12 cellular contexts compared by ENCODE assay signal in genomic region chr6:33770833-33771341, GRCh38. TPM values are rescaled to one million over a fixed set of nuclear protein-coding genes. Genes with fewer than 3 reads are reported as not detected.
DNase-seq lines count a peak whose midpoint lies in the region; ATAC-seq, FAIRE-seq and TF ChIP-seq lines count a peak whose summit lies in the region.
"Had no signal": no experiment of that assay in that cellular context is flagged by ENCODE, and none has a peak within 500 bp of the region (broad histone marks: within the 10 kb centered on the region; RNA-seq: fewer than 3 reads in every experiment).

No MANE protein-coding gene starts in this region.

- FAIRE-seq in endothelial cell of umbilical vein (lab: Jason Lieb, UNC), result no peak

- peak overlapping the region; percentile 6 for H3K4me2 ChIP-seq in endothelial cell of umbilical vein (ENCODE audit: insufficient read depth, low read length)

- no peaks in the 10 kb centered on the region for H3K79me2 ChIP-seq in endothelial cell of umbilical vein (ENCODE audit: control insufficient read depth, insufficient read depth, low read length)

- TF ChIP-seq CTCF in endothelial cell of umbilical vein (IDR thresholded peaks at IDR 0.05; ENCODE audit: extremely low read depth in 1 of 2, insufficient read depth in 1 of 2, low read depth in 1 of 2, low read length in 2 of 2) (no peak), upper lobe of left lung (IDR thresholded peaks at IDR 0.05) (no peak), BE2C (IDR thresholded peaks at IDR 0.05; ENCODE audit: low read depth, low read length) (no peak)

- H3K9me3 ChIP-seq in endothelial cell of umbilical vein (replicated peaks; ENCODE audit: control insufficient read depth, insufficient read depth, low read length) (no peaks in the 10 kb centered on the region), upper lobe of left lung (no peaks in the 10 kb centered on the region), BE2C (no peaks in the 10 kb centered on the region)
- H3K9me3 ChIP-seq in naive thymus-derived CD4-positive, alpha-beta T cell (ENCODE audit: control insufficient read depth in 2 of 3, low read length in 3 of 3), result no peaks in the 10 kb centered on the region

- ATAC-seq in naive thymus-derived CD4-positive, alpha-beta T cell, result no peak
- no peak for ATAC-seq in upper lobe of left lung (ENCODE audit: low FRiP score in 2 of 2)

- no peaks in the 10 kb centered on the region for H3K27me3 ChIP-seq in endothelial cell of umbilical vein (ENCODE audit: control insufficient read depth in 2 of 2, insufficient read depth in 2 of 2, low read length in 2 of 2)
- no peaks in the 10 kb centered on the region for H3K27me3 ChIP-seq in naive thymus-derived CD4-positive, alpha-beta T cell (ENCODE audit: control insufficient read depth in 2 of 2, insufficient read depth in 2 of 2, low read length in 2 of 2)
- H3K27me3 ChIP-seq in upper lobe of left lung, result no peaks in the 10 kb centered on the region
- no peaks in the 10 kb centered on the region for H3K27me3 ChIP-seq in BE2C

- H3K4me1 Mint-ChIP-seq in activated naive CD4-positive, alpha-beta T cell treated with anti-CD3 and anti-CD28 coated beads, Interleukin-2, amount 10 ng/mL, durations not matched to agents 7 days and 5 days, result peaks cover 6% of the 10 kb centered on the region
- peaks cover 0 to 23% (median 13%) of the 10 kb centered on the region in 7 donors for H3K4me1 Mint-ChIP-seq in naive thymus-derived CD4-positive, alpha-beta T cell

- POLR2A ChIA-PET in endothelial cell of umbilical vein (lab: Charles Lee), result interaction anchor here (1.2 to 4.7 kb wide), 3 partner anchors 10 to 59 kb away, joined by 3 to 25 read pairs (median 22); partner anchors contain the start of genes LEMD2 and UQCC2
- POLR2A ChIA-PET in naive thymus-derived CD4-positive, alpha-beta T cell (lab: Charles Lee), result interaction anchor here (1.0 to 1.6 kb wide), 3 partner anchors 17 to 384 kb away, joined by 3 to 6 read pairs (median 4); partner anchors contain the start of gene LEMD2

- H3K27ac ChIP-seq in endothelial cell of umbilical vein (ENCODE audit: insufficient read depth, low read depth, low read length) (peak overlapping the region; percentile 64), upper lobe of left lung (peak overlapping the region; percentile 70 to 82 (median 76))
- H3K27ac ChIP-seq in naive thymus-derived CD4-positive, alpha-beta T cell (ENCODE audit: low read depth, low read length), result no peak overlapping the region
- H3K27ac ChIP-seq: 22Rv1 had no signal

- intact Hi-C loops in endothelial cell of umbilical vein (cut with micrococcal nuclease), result loop anchor here (1.0 to 2.0 kb wide), 6 partner anchors 10 to 284 kb away; partner anchors contain the start of genes LEMD2 and UQCC2
- intact Hi-C loops in naive thymus-derived CD4-positive, alpha-beta T cell (cut with micrococcal nuclease), result loop anchor here (1.0 to 5.0 kb wide), 6 partner anchors 18 to 383 kb away; partner anchors contain the start of gene LEMD2 (in 2 of the 2)

- peak overlapping the region; percentile 42 for H3K9ac ChIP-seq in endothelial cell of umbilical vein (replicated peaks; ENCODE audit: extremely low read depth, insufficient read depth, low read length)

- TF ChIP-seq POLR2A in endothelial cell of umbilical vein (IDR thresholded peaks at IDR 0.05; ENCODE audit: low read depth, low read length) (peak; percentile 29), upper lobe of left lung (IDR thresholded peaks at IDR 0.05) (no peak)

- peak overlapping the region; percentile 6 for H3K27ac Mint-ChIP-seq in activated naive CD4-positive, alpha-beta T cell treated with anti-CD3 and anti-CD28 coated beads, Interleukin-2, amount 10 ng/mL, durations not matched to agents 7 days and 5 days
- H3K27ac Mint-ChIP-seq in naive thymus-derived CD4-positive, alpha-beta T cell, result peak overlapping the region in 5 of 9 donors; percentile 2 to 89 (median 72)
- H3K27ac Mint-ChIP-seq: stimulated activated naive CD8-positive, alpha-beta T cell treated with anti-CD3 and anti-CD28 coated beads, Interleukin-15, amount 100 ng/mL, for 72 hours had no signal

- CTCF ChIA-PET in activated naive CD4-positive, alpha-beta T cell treated with anti-CD3 and anti-CD28 coated beads, Interleukin-2, amount 10 ng/mL, durations not matched to agents 7 days and 5 days (lab: Charles Lee), result interaction anchor here (0.8 to 16.2 kb wide), 28 partner anchors 8 to 384 kb away, joined by 3 to 167 read pairs (median 4); partner anchors contain the start of gene IP6K3
- CTCF ChIA-PET in endothelial cell of umbilical vein (lab: Charles Lee), result interaction anchor here (0.8 to 9.0 kb wide), 43 partner anchors 9 to 384 kb away, joined by 3 to 286 read pairs (median 5); partner anchors contain the start of genes GRM4, IP6K3, LEMD2 and MLN
- CTCF ChIA-PET in naive thymus-derived CD4-positive, alpha-beta T cell (lab: Charles Lee), result interaction anchor here (0.5 to 8.8 kb wide), 18 partner anchors 9 to 1220 kb away, joined by 3 to 124 read pairs (median 4); partner anchors contain the start of gene UQCC2

- H3K4me3 Mint-ChIP-seq in activated naive CD4-positive, alpha-beta T cell treated with anti-CD3 and anti-CD28 coated beads, Interleukin-2, amount 10 ng/mL, durations not matched to agents 7 days and 5 days, result no peak overlapping the region
- no peak overlapping the region for H3K4me3 Mint-ChIP-seq in naive thymus-derived CD4-positive, alpha-beta T cell
- H3K4me3 Mint-ChIP-seq: stimulated activated naive CD8-positive, alpha-beta T cell treated with anti-CD3 and anti-CD28 coated beads, Interleukin-15, amount 100 ng/mL, for 72 hours had no signal

- H2AFZ ChIP-seq in endothelial cell of umbilical vein (ENCODE audit: low read depth, low read length), result no peak overlapping the region

- H3K4me3 ChIP-seq in endothelial cell of umbilical vein (replicated peaks in 1 of 3; ENCODE audit: insufficient read depth in 1 of 3, low read depth in 1 of 3, low read length in 3 of 3) (no peak overlapping the region), upper lobe of left lung (no peak overlapping the region), BE2C (ENCODE audit: low read depth, low read length) (no peak overlapping the region)
- H3K4me3 ChIP-seq in naive thymus-derived CD4-positive, alpha-beta T cell (ENCODE audit: low read length), result no peak overlapping the region

- no peak for TF ChIP-seq EP300 in upper lobe of left lung (IDR thresholded peaks at IDR 0.05)

- H3K9me1 ChIP-seq in endothelial cell of umbilical vein (replicated peaks; ENCODE audit: control insufficient read depth, extremely low read depth, insufficient read depth, low read length), result no peaks in the 10 kb centered on the region

- peaks cover 39% of the 10 kb centered on the region for H3K27me3 Mint-ChIP-seq in activated naive CD4-positive, alpha-beta T cell treated with anti-CD3 and anti-CD28 coated beads, Interleukin-2, amount 10 ng/mL, durations not matched to agents 7 days and 5 days
- peaks cover 0 to 13% (median 6%) of the 10 kb centered on the region in 5 donors for H3K27me3 Mint-ChIP-seq in naive thymus-derived CD4-positive, alpha-beta T cell

- H3K36me3 ChIP-seq in endothelial cell of umbilical vein (ENCODE audit: control insufficient read depth in 2 of 2, extremely low read depth in 1 of 2, insufficient read depth in 2 of 2, low read length in 2 of 2) (peaks cover 6 to 17% of the 10 kb centered on the region in 2 experiments), upper lobe of left lung (peaks cover 13 to 40% (median 37%) of the 10 kb centered on the region in 4 donors), BE2C (peaks cover 22% of the 10 kb centered on the region)
- H3K36me3 ChIP-seq in naive thymus-derived CD4-positive, alpha-beta T cell (ENCODE audit: control insufficient read depth in 2 of 3, insufficient read depth in 3 of 3, low read length in 3 of 3), result peaks cover 8 to 39% (median 13%) of the 10 kb centered on the region in 3 experiments

- H3K9me3 Mint-ChIP-seq in activated naive CD4-positive, alpha-beta T cell treated with anti-CD3 and anti-CD28 coated beads, Interleukin-2, amount 10 ng/mL, durations not matched to agents 7 days and 5 days, result no peaks in the 10 kb centered on the region
- H3K9me3 Mint-ChIP-seq in naive thymus-derived CD4-positive, alpha-beta T cell, result no peaks in the 10 kb centered on the region
- H3K9me3 Mint-ChIP-seq: stimulated activated naive CD8-positive, alpha-beta T cell treated with anti-CD3 and anti-CD28 coated beads, Interleukin-15, amount 100 ng/mL, for 72 hours had no signal

- WGBS in upper lobe of left lung, 2 donors, result 27 to 28% methylated on average over 6 to 7 of the region's 7 CpGs

- H3K4me1 ChIP-seq in endothelial cell of umbilical vein (ENCODE audit: control insufficient read depth, extremely low read depth, insufficient read depth, low read length), result peaks cover 45% of the 10 kb centered on the region
- no peaks in the 10 kb centered on the region for H3K4me1 ChIP-seq in naive thymus-derived CD4-positive, alpha-beta T cell (ENCODE audit: control insufficient read depth in 2 of 2, insufficient read depth in 2 of 2, low read length in 2 of 2)
- H3K4me1 ChIP-seq in upper lobe of left lung, result peaks cover 35 to 45% (median 39%) of the 10 kb centered on the region in 4 donors
- H3K4me1 ChIP-seq in BE2C, result no peaks in the 10 kb centered on the region; the same call in 1 of the 2 replicates

- no TSS peak for BruUV-seq in endothelial cell of umbilical vein (replicated peaks; lab: Mats Ljungman, UMichigan)

- dilution Hi-C loops in endothelial cell of umbilical vein (cut with MboI; ENCODE audit: extremely low pct_ligation_motif_present, low sequenced_read_pairs), result no loop called here

- H3K36me3 Mint-ChIP-seq in activated naive CD4-positive, alpha-beta T cell treated with anti-CD3 and anti-CD28 coated beads, Interleukin-2, amount 10 ng/mL, durations not matched to agents 7 days and 5 days, result peaks cover 14% of the 10 kb centered on the region
- peaks cover 0 to 17% (median 3%) of the 10 kb centered on the region in 5 donors for H3K36me3 Mint-ChIP-seq in naive thymus-derived CD4-positive, alpha-beta T cell

- no peak for DNase-seq in activated naive CD4-positive, alpha-beta T cell treated with anti-CD3 and anti-CD28 coated beads, Interleukin-2, amount 10 ng/mL, durations not matched to agents 7 days and 5 days
- DNase-seq in activated naive CD4-positive, alpha-beta T cell (lab: John Stamatoyannopoulos, UW), result no peak
- DNase-seq in endothelial cell of umbilical vein (ENCODE audit: low read depth, low spot score), result no peak
- no peak for DNase-seq in naive thymus-derived CD4-positive, alpha-beta T cell
- no peak for DNase-seq in upper lobe of left lung
- DNase-seq in BE2C, result no peak
- DNase-seq in COR-L47 (lab: John Stamatoyannopoulos, UW), result no peak
- no peak for DNase-seq in T-helper 2 cell

- no peaks in the 10 kb centered on the region for H4K20me1 ChIP-seq in endothelial cell of umbilical vein (replicated peaks; ENCODE audit: control insufficient read depth, extremely low read depth, insufficient read depth, low read length)

RNA-seq across cellular contexts. Expression of gene LEMD2, which starts 18.0 kb away (rescaled TPM):
- total RNA-seq in endothelial cell of umbilical vein (81.8 and 84.3 TPM in 2 replicates), upper lobe of left lung (100 to 1,000 TPM in 2 of 6 donors, 10 to 100 TPM in 4; 51.1 to 118 (median 66.2) TPM)
- 54.9 and 61.1 TPM in 2 replicates for polyA plus RNA-seq in endothelial cell of umbilical vein
- polyA plus RNA-seq in endothelial cell of umbilical vein (2011; cell fraction: cytosol; rRNA removed), result 51.9 and 65.9 TPM in 2 replicates
- polyA plus RNA-seq in endothelial cell of umbilical vein (2011; cell fraction: nucleus; rRNA removed), result 178 and 190 TPM in 2 replicates
- 38.6 and 40.5 TPM in 2 replicates for polyA plus RNA-seq in endothelial cell of umbilical vein (2012)
- polyA minus RNA-seq in endothelial cell of umbilical vein, result 75.4 and 78.6 TPM in 2 replicates
- polyA minus RNA-seq in endothelial cell of umbilical vein (2011; cell fraction: cytosol; rRNA and poly(A)+ RNA removed), result 18.9 TPM
- polyA minus RNA-seq in endothelial cell of umbilical vein (2011; cell fraction: nucleus; rRNA and poly(A)+ RNA removed), result 88.2 and 102 TPM in 2 replicates
- 100 to 1,000 TPM in 4 of 5 experiments, 10 to 100 TPM in 1; 71.4 to 124 (median 118) TPM for total RNA-seq in naive thymus-derived CD4-positive, alpha-beta T cell
- 10 to 100 TPM; 27.0 to 46.6 TPM for polyA plus RNA-seq in naive thymus-derived CD4-positive, alpha-beta T cell
- polyA plus RNA-seq in BE2C (2012; ENCODE audit: insufficient read depth, insufficient read length, low read depth), result 82.1 TPM

RNA-seq across cellular contexts. Expression of gene IP6K3, which starts 24.2 kb away (rescaled TPM):
- not detected in 2 replicates for total RNA-seq in endothelial cell of umbilical vein
- polyA plus RNA-seq in endothelial cell of umbilical vein, result not detected in 2 replicates
- not detected in 2 replicates for polyA plus RNA-seq in endothelial cell of umbilical vein (2011; cell fraction: cytosol; rRNA removed)
- polyA plus RNA-seq in endothelial cell of umbilical vein (2011; cell fraction: nucleus; rRNA removed), result not detected in 2 replicates
- polyA plus RNA-seq in endothelial cell of umbilical vein (2012), result not detected in 2 replicates
- polyA minus RNA-seq in endothelial cell of umbilical vein, result not detected in 2 replicates
- not detected for polyA minus RNA-seq in endothelial cell of umbilical vein (2011; cell fraction: cytosol; rRNA and poly(A)+ RNA removed)
- not detected in 2 replicates for polyA minus RNA-seq in endothelial cell of umbilical vein (2011; cell fraction: nucleus; rRNA and poly(A)+ RNA removed)
- not detected for total RNA-seq in naive thymus-derived CD4-positive, alpha-beta T cell
- not detected for polyA plus RNA-seq in naive thymus-derived CD4-positive, alpha-beta T cell
- 10 to 100 TPM in 1 of 6 donors, 1 to 10 TPM in 5; 1.9 to 11.5 (median 4.9) TPM for total RNA-seq in upper lobe of left lung
- polyA plus RNA-seq in BE2C (2012; ENCODE audit: insufficient read depth, insufficient read length, low read depth), result 2.0 TPM
- total RNA-seq: OCI-LY7 had no signal

RNA-seq across cellular contexts. Expression of gene MLN, which starts 32.9 kb away (rescaled TPM):
- not detected in 2 replicates for total RNA-seq in endothelial cell of umbilical vein
- polyA plus RNA-seq in endothelial cell of umbilical vein, result not detected in 2 replicates
- polyA plus RNA-seq in endothelial cell of umbilical vein (2011; cell fraction: cytosol; rRNA removed), result not detected in 2 replicates
- polyA plus RNA-seq in endothelial cell of umbilical vein (2011; cell fraction: nucleus; rRNA removed), result not detected in 2 replicates
- not detected in 2 replicates for polyA plus RNA-seq in endothelial cell of umbilical vein (2012)
- polyA minus RNA-seq in endothelial cell of umbilical vein, result not detected in 2 replicates
- not detected for polyA minus RNA-seq in endothelial cell of umbilical vein (2011; cell fraction: cytosol; rRNA and poly(A)+ RNA removed)
- not detected in 2 replicates for polyA minus RNA-seq in endothelial cell of umbilical vein (2011; cell fraction: nucleus; rRNA and poly(A)+ RNA removed)
- total RNA-seq in naive thymus-derived CD4-positive, alpha-beta T cell, result not detected
- polyA plus RNA-seq in naive thymus-derived CD4-positive, alpha-beta T cell, result not detected
- total RNA-seq in upper lobe of left lung, result not detected
- polyA plus RNA-seq in BE2C (2012; ENCODE audit: insufficient read depth, insufficient read length, low read depth), result not detected
- total RNA-seq: left lobe of liver, OCI-LY7 had no signal

RNA-seq across cellular contexts. Expression of gene UQCC2, which starts 59.4 kb away (rescaled TPM):
- total RNA-seq in endothelial cell of umbilical vein, result 91.5 and 95.3 TPM in 2 replicates
- polyA plus RNA-seq in endothelial cell of umbilical vein, result 46.3 and 52.1 TPM in 2 replicates
- 52.0 and 53.8 TPM in 2 replicates for polyA plus RNA-seq in endothelial cell of umbilical vein (2011; cell fraction: cytosol; rRNA removed)
- polyA plus RNA-seq in endothelial cell of umbilical vein (2011; cell fraction: nucleus; rRNA removed), result 30.2 and 30.6 TPM in 2 replicates
- 115 and 117 TPM in 2 replicates for polyA plus RNA-seq in endothelial cell of umbilical vein (2012)
- polyA minus RNA-seq in endothelial cell of umbilical vein, result 17.2 and 25.5 TPM in 2 replicates
- 35.3 TPM for polyA minus RNA-seq in endothelial cell of umbilical vein (2011; cell fraction: cytosol; rRNA and poly(A)+ RNA removed)
- polyA minus RNA-seq in endothelial cell of umbilical vein (2011; cell fraction: nucleus; rRNA and poly(A)+ RNA removed), result 6.7 and 8.2 TPM in 2 replicates
- 10 to 100 TPM; 15.7 to 79.8 (median 23.0) TPM for total RNA-seq in naive thymus-derived CD4-positive, alpha-beta T cell
- polyA plus RNA-seq in naive thymus-derived CD4-positive, alpha-beta T cell, result 10 to 100 TPM; 34.1 to 50.0 TPM
- total RNA-seq in upper lobe of left lung, result 10 to 100 TPM in 5 of 6 donors, 1 to 10 TPM in 1; 8.9 to 53.0 (median 18.2) TPM
- polyA plus RNA-seq in BE2C (2012; ENCODE audit: insufficient read depth, insufficient read length, low read depth), result 150 TPM
